Comparison of ENCODE assay signal across 7 cellular contexts in genomic region chr5:167160388-167160787, GRCh38.
"Had no signal": no experiment of that assay in that cellular context is flagged by ENCODE, and none has a peak within 500 bp of the region (broad histone marks: within the 10 kb centered on the region; RNA-seq: fewer than 3 reads in every experiment).

No MANE protein-coding gene starts in this region.

- H2AFZ ChIP-seq: GM23248 had no signal

- H3K27ac ChIP-seq: GM23248, HL-60 had no signal

- H3K9ac ChIP-seq: GM23248 had no signal

- H3K9me3 ChIP-seq: HAP-1 had no signal

- DNase-seq: GM23248, H7, HFFc6, KBM-7 had no signal

- H3K4me3 ChIP-seq: GM23248, HAP-1 had no signal

- FAIRE-seq: HepG2 had no signal

- H3K36me3 ChIP-seq: HAP-1 had no signal
